ENCODE assay signal across 8 cellular contexts in the genomic region with DNA sequence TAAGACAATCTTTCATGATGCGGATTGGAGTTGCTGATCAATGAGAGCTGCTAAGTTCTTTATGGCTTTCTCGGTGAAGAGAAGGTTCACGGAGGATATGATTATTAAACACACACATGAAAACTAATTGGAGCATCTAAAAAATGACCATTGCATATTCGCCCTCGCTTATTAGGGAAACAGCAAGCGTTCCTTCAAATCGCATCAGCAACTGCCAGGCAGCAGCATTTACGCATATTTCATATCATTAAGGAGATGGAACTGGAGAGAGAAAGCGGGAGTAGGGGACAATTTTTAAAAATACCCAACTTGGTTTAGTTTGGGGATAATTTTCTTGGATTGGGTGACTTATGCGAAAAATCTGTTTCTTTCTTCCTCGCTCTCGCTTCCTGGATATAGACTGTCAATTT. TPM values are rescaled to one million over a fixed set of nuclear protein-coding genes. Genes with fewer than 3 reads are reported as not detected.
A peak's percentile ranks its signal among the peaks of the same experiment; 100 is the strongest.
DNase-seq lines count a peak whose midpoint lies in the region; ATAC-seq lines count a peak whose summit lies in the region.

No MANE protein-coding gene starts in this region.

- H3K27ac Mint-ChIP-seq in activated CD4-positive, alpha-beta memory T cell treated with anti-CD3 and anti-CD28 coated beads for 36 hours = no peak overlapping the region

- no peaks in the 10 kb centered on the region for H3K9me3 Mint-ChIP-seq in activated CD4-positive, alpha-beta memory T cell treated with anti-CD3 and anti-CD28 coated beads for 36 hours

- H3K9ac ChIP-seq in subcutaneous abdominal adipose tissue (ENCODE audit: low read length in 5 of 5) = peak overlapping the region in 4 of 5 donors; percentile 7 to 78 (median 72)

- CTCF ChIA-PET in activated CD4-positive, alpha-beta memory T cell treated with anti-CD3 and anti-CD28 coated beads for 36 hours (lab: Charles Lee) = interaction anchor here (0.7 to 3.2 kb wide), 5 partner anchors 19 to 115 kb away, joined by 3 to 20 read pairs (median 16); no protein-coding TSS in a partner anchor

- no peak overlapping the region for H3K27ac ChIP-seq in subcutaneous abdominal adipose tissue (ENCODE audit: low read depth, low read length)

- H3K4me1 Mint-ChIP-seq in activated CD4-positive, alpha-beta memory T cell treated with anti-CD3 and anti-CD28 coated beads for 36 hours (ENCODE audit: low read depth) = peaks cover 12% of the 10 kb centered on the region

- H3K4me3 Mint-ChIP-seq in activated CD4-positive, alpha-beta memory T cell treated with anti-CD3 and anti-CD28 coated beads for 36 hours = peak overlapping the region; percentile 85

- no peaks in the 10 kb centered on the region for H3K36me3 ChIP-seq in subcutaneous abdominal adipose tissue (ENCODE audit: control insufficient read depth in 5 of 5, insufficient read depth in 5 of 5, low read length in 5 of 5)

- no peak for ATAC-seq in GM18907 (IDR thresholded peaks at IDR 0.05; ENCODE audit: unreplicated experiment)

- H3K36me3 Mint-ChIP-seq in activated CD4-positive, alpha-beta memory T cell treated with anti-CD3 and anti-CD28 coated beads for 36 hours = no peaks in the 10 kb centered on the region

- peaks cover 0 to 5% (median 3%) of the 10 kb centered on the region in 5 donors for H3K27me3 ChIP-seq in subcutaneous abdominal adipose tissue (ENCODE audit: control insufficient read depth in 5 of 5, insufficient read depth in 4 of 5, low read length in 5 of 5)

- peaks cover 0 to 24% (median 21%) of the 10 kb centered on the region in 5 donors for H3K4me1 ChIP-seq in subcutaneous abdominal adipose tissue (ENCODE audit: control insufficient read depth in 5 of 5, insufficient read depth in 5 of 5, low read length in 5 of 5)

- intact Hi-C loops in activated CD4-positive, alpha-beta memory T cell treated with anti-CD3 and anti-CD28 coated beads for 36 hours (cut with micrococcal nuclease) = loop anchor here (5.0 to 10.0 kb wide), 3 partner anchors 698 to 959 kb away; a partner anchor contains a TSS

- H3K27me3 Mint-ChIP-seq in activated CD4-positive, alpha-beta memory T cell treated with anti-CD3 and anti-CD28 coated beads for 36 hours = peaks cover 29% of the 10 kb centered on the region

- DNase-seq in NCI-H345 treated with DMSO at 0.1 percent for 48 hours (lab: John Stamatoyannopoulos, UW; ENCODE audit: unreplicated experiment) (peak; percentile 54), NCI-H345 (lab: John Stamatoyannopoulos, UW) (no peak), hippocampal formation (lab: John Stamatoyannopoulos, UW) (no peak), kidney tubule cell (ENCODE audit: low spot score) (no peak)
- DNase-seq in activated CD4-positive, alpha-beta memory T cell treated with anti-CD3 and anti-CD28 coated beads for 36 hours = no peak

- H3K9me3 ChIP-seq in iPS-18c (ENCODE audit: control insufficient read depth, insufficient read depth, low read length) (no peaks in the 10 kb centered on the region), subcutaneous abdominal adipose tissue (ENCODE audit: control insufficient read depth in 5 of 5, low read length in 5 of 5) (no peaks in the 10 kb centered on the region)

- H3K4me3 ChIP-seq in iPS-18c (ENCODE audit: insufficient read depth, low read depth, low read length) (peak overlapping the region; percentile 95), subcutaneous abdominal adipose tissue (ENCODE audit: low read depth in 1 of 5, low read length in 5 of 5) (peak overlapping the region; percentile 78 to 89 (median 87))

- POLR2A ChIA-PET in activated CD4-positive, alpha-beta memory T cell treated with anti-CD3 and anti-CD28 coated beads for 36 hours (lab: Charles Lee) = no interaction called here

RNA-seq across cellular contexts. Expression of a gene that starts 0.7 kb away (rescaled TPM):
- total RNA-seq in activated CD4-positive, alpha-beta memory T cell treated with anti-CD3 and anti-CD28 coated beads for 36 hours = under 1 TPM; 0.46 to 0.50 TPM
